ENCODE assay signal across 8 cellular contexts in genomic region chr14:105527381-105528196, GRCh38. TPM values are rescaled to one million over a fixed set of nuclear protein-coding genes. Genes with fewer than 3 reads are reported as not detected.
DNase-seq lines count a peak whose midpoint lies in the region; ATAC-seq and TF ChIP-seq lines count a peak whose summit lies in the region.

No MANE protein-coding gene starts in this region.

- H3K36me3 Mint-ChIP-seq in activated CD4-positive, alpha-beta T cell treated with anti-CD3 and anti-CD28 coated beads for 36 hours (ENCODE audit: low read depth), result peaks cover 6% of the 10 kb centered on the region

- H3K27ac ChIP-seq in left lung, result peak overlapping the region in 1 of 2 donors; percentile 24
- H3K27ac ChIP-seq in tibial artery, result peak overlapping the region; percentile 42 to 60

- CTCF ChIA-PET in activated CD4-positive, alpha-beta T cell treated with anti-CD3 and anti-CD28 coated beads for 36 hours (lab: Charles Lee), result interaction anchor here (0.7 to 1.5 kb wide), 6 partner anchors 9 to 159 kb away, joined by 3 to 5 read pairs (median 3); no protein-coding TSS in a partner anchor

- H3K9me3 Mint-ChIP-seq in activated CD4-positive, alpha-beta T cell treated with anti-CD3 and anti-CD28 coated beads for 36 hours (ENCODE audit: low read depth), result no peaks in the 10 kb centered on the region

- H3K27me3 ChIP-seq in left lung (peaks cover 16 to 70% of the 10 kb centered on the region in 2 donors), tibial artery (peaks cover 0 to 46% of the 10 kb centered on the region in 2 donors)

- peaks cover 15% of the 10 kb centered on the region for H3K4me1 Mint-ChIP-seq in activated CD4-positive, alpha-beta T cell treated with anti-CD3 and anti-CD28 coated beads for 36 hours

- H3K4me3 Mint-ChIP-seq in activated CD4-positive, alpha-beta T cell treated with anti-CD3 and anti-CD28 coated beads for 36 hours, result peak overlapping the region; percentile 74

- H3K4me3 ChIP-seq in astrocyte of the cerebellum (ENCODE audit: low read depth, low read length), result peak overlapping the region; percentile 50
- peak overlapping the region; percentile 52 to 57 for H3K4me3 ChIP-seq in left lung
- H3K4me3 ChIP-seq in tibial artery, result peak overlapping the region; percentile 54 to 67

- H3K4me1 ChIP-seq in left lung, result peaks cover 12 to 40% of the 10 kb centered on the region in 2 donors
- peaks cover 0 to 39% (median 33%) of the 10 kb centered on the region in 4 donors for H3K4me1 ChIP-seq in tibial artery

- H3K9me3 ChIP-seq in left lung (no peaks in the 10 kb centered on the region), tibial artery (no peaks in the 10 kb centered on the region)

- H3K36me3 ChIP-seq in left lung, result no peaks in the 10 kb centered on the region
- peaks cover 0 to 8% (median 4%) of the 10 kb centered on the region in 3 donors for H3K36me3 ChIP-seq in tibial artery

- H3K27ac Mint-ChIP-seq in activated CD4-positive, alpha-beta T cell treated with anti-CD3 and anti-CD28 coated beads for 36 hours, result peak overlapping the region; percentile 58

- no peak for DNase-seq in activated CD4-positive, alpha-beta T cell treated with anti-CD3 and anti-CD28 coated beads for 36 hours
- DNase-seq in activated CD4-positive, alpha-beta T cell treated with anti-CD3 and anti-CD28 coated beads, Interleukin-2, amount 50 U/mL, for 48 hours, result no peak
- no peak for DNase-seq in astrocyte of the cerebellum (ENCODE audit: low read depth)
- peak in 1 of 2 donors; percentile 78 for DNase-seq in left lung
- DNase-seq in tibial artery, result peak in 1 of 2 donors; percentile 64
- no peak for DNase-seq in LoVo (ENCODE audit: low spot score)

- peaks cover 10% of the 10 kb centered on the region for H3K27me3 Mint-ChIP-seq in activated CD4-positive, alpha-beta T cell treated with anti-CD3 and anti-CD28 coated beads for 36 hours

- in situ Hi-C loops in astrocyte of the cerebellum (cut with HindIII; ENCODE audit: low sequenced_read_pairs), result no loop called here

- intact Hi-C loops in activated CD4-positive, alpha-beta T cell treated with anti-CD3 and anti-CD28 coated beads for 36 hours (cut with DNase I, micrococcal nuclease), result loop anchor here (1.0 to 10.0 kb wide), 9 partner anchors 37 to 343 kb away; partner anchors contain the start of genes NUDT14 (in 1 of the 2) and TEDC1 (in 1 of the 2)
- intact Hi-C loops in left lung (cut with DNase I) (no loop called here), tibial artery (cut with DNase I; ENCODE audit: low total_unique reads) (loop anchor here (5.0 kb wide), 2 partner anchors 35 to 80 kb away; partner anchors contain the start of gene TEDC1)

- peak; percentile 1 for ATAC-seq in activated CD4-positive, alpha-beta T cell treated with anti-CD3 and anti-CD28 coated beads for 36 hours
- ATAC-seq in left lung (peak; percentile 21), HG02885 (IDR thresholded peaks at IDR 0.05; ENCODE audit: poor library complexity, unreplicated experiment) (no peak), HG02571 (IDR thresholded peaks at IDR 0.05; ENCODE audit: unreplicated experiment) (no peak)

- POLR2A ChIA-PET in activated CD4-positive, alpha-beta T cell treated with anti-CD3 and anti-CD28 coated beads for 36 hours (lab: Charles Lee), result interaction anchor here (1.0 kb wide), 1 partner anchor 37 kb away, joined by 5 read pairs; no protein-coding TSS in a partner anchor

- TF ChIP-seq CTCF in astrocyte of the cerebellum (IDR thresholded peaks at IDR 0.05; ENCODE audit: low read depth, low read length, missing control alignments) (no peak), left lung (IDR thresholded peaks at IDR 0.05) (no peak), tibial artery (IDR thresholded peaks at IDR 0.05) (no peak)

RNA-seq across cellular contexts. Expression of gene TMEM121, which starts 1.2 kb away (rescaled TPM):
- 1 to 10 TPM; 7.2 to 9.2 TPM for total RNA-seq in activated CD4-positive, alpha-beta T cell treated with anti-CD3 and anti-CD28 coated beads for 36 hours
- 1 to 10 TPM; 2.4 to 3.0 TPM for total RNA-seq in left lung

RNA-seq across cellular contexts. Expression of gene TEDC1, which starts 36.5 kb away (rescaled TPM):
- 10 to 100 TPM; 21.7 to 31.8 TPM for total RNA-seq in activated CD4-positive, alpha-beta T cell treated with anti-CD3 and anti-CD28 coated beads for 36 hours
- total RNA-seq in left lung, result 10 to 100 TPM; 12.8 to 16.8 TPM

RNA-seq across cellular contexts. Expression of gene CRIP1, which starts 40.9 kb away (rescaled TPM):
- 100 to 1,000 TPM; 182 to 186 TPM for total RNA-seq in activated CD4-positive, alpha-beta T cell treated with anti-CD3 and anti-CD28 coated beads for 36 hours
- 100 to 1,000 TPM; 171 to 281 TPM for total RNA-seq in left lung

RNA-seq across cellular contexts. Expression of gene CRIP2, which starts 53.0 kb away (rescaled TPM):
- 1 to 10 TPM; 1.1 to 1.2 TPM for total RNA-seq in activated CD4-positive, alpha-beta T cell treated with anti-CD3 and anti-CD28 coated beads for 36 hours
- 100 to 1,000 TPM; 172 to 224 TPM for total RNA-seq in left lung

Comparison
In these comparisons a context has a peak if more than half of its experiments do, and no peak if none do; other contexts are left out.
1. ATAC-seq: peak in activated CD4-positive, alpha-beta T cell treated with anti-CD3 and anti-CD28 coated beads for 36 hours (single experiment) and left lung (single experiment); none in HG02885 (single experiment) and HG02571 (single experiment).
2. intact Hi-C loops: an anchor here in activated CD4-positive, alpha-beta T cell treated with anti-CD3 and anti-CD28 coated beads for 36 hours (1.0 to 10.0 kb wide) and tibial artery (5.0 kb wide); none called in left lung.
3. Peak in every context shown above with its lines, with median percentiles within 50 percentile points of each other: H3K4me3 ChIP-seq.